In the genomic region with DNA sequence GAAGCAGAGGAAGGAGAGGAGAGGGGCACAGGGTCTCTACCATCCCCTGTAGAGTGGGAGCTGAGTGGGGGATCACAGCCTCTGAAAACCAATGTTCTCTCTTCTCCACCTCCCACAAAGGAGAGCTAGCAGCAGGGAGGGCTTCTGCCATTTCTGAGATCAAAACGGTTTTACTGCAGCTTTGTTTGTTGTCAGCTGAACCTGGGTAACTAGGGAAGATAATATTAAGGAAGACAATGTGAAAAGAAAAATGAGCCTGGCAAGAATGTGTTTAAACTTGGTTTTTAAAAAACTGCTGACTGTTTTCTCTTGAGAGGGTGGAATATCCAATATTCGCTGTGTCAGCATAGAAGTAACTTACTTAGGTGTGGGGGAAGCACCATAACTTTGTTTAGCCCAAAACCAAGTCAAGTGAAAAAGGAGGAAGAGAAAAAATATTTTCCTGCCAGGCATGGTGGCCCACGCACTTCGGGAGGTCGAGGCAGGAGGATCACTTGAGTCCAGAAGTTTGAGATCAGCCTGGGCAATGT, we compare ENCODE assay signal across 14 cellular contexts. TPM values are rescaled to one million over a fixed set of nuclear protein-coding genes. Genes with fewer than 3 reads are reported as not detected.
DNase-seq lines count a peak whose midpoint lies in the region; ATAC-seq and TF ChIP-seq lines count a peak whose summit lies in the region.
"Had no signal": no experiment of that assay in that cellular context is flagged by ENCODE, and none has a peak within 500 bp of the region (broad histone marks: within the 10 kb centered on the region; RNA-seq: fewer than 3 reads in every experiment).

No MANE protein-coding gene starts in this region.

- no peak overlapping the region for H3K4me3 Mint-ChIP-seq in activated CD4-positive, alpha-beta T cell treated with anti-CD3 and anti-CD28 coated beads for 36 hours
- no peak overlapping the region for H3K4me3 Mint-ChIP-seq in endodermal cell
- H3K4me3 Mint-ChIP-seq in stimulated activated memory B cell treated with anti-CD40 and anti-IgM and Interleukin-4, amounts not matched to agents 10 μg/mL and 1 μg/mL and 100 μg/mL, for 72 hours, result peak overlapping the region; percentile 1

- peaks cover 11% of the 10 kb centered on the region for H3K36me3 Mint-ChIP-seq in activated CD4-positive, alpha-beta T cell treated with anti-CD3 and anti-CD28 coated beads for 36 hours (ENCODE audit: low read depth)
- no peaks in the 10 kb centered on the region for H3K36me3 Mint-ChIP-seq in endodermal cell (ENCODE audit: low read depth)
- H3K36me3 Mint-ChIP-seq in stimulated activated memory B cell treated with anti-CD40 and anti-IgM and Interleukin-4, amounts not matched to agents 10 μg/mL and 1 μg/mL and 100 μg/mL, for 72 hours, result no peaks in the 10 kb centered on the region

- no peak for ATAC-seq in activated CD4-positive, alpha-beta T cell treated with anti-CD3 and anti-CD28 coated beads for 36 hours
- ATAC-seq in stimulated activated memory B cell treated with anti-CD40 and anti-IgM and Interleukin-4, amounts not matched to agents 10 μg/mL and 1 μg/mL and 100 μg/mL, for 72 hours, result no peak
- ATAC-seq in HG03457 (IDR thresholded peaks at IDR 0.05; ENCODE audit: unreplicated experiment) (no peak), HG03442 (IDR thresholded peaks at IDR 0.05; ENCODE audit: unreplicated experiment) (no peak)
- ATAC-seq: foreskin keratinocyte had no signal

- H3K4me3 ChIP-seq in endodermal cell (ENCODE audit: low read length), result no peak overlapping the region
- H3K4me3 ChIP-seq: right atrium auricular region had no signal

- H3K9ac ChIP-seq in endodermal cell (ENCODE audit: extremely low read depth, low read length, poor library complexity, severe bottlenecking), result no peak overlapping the region

- CTCF ChIA-PET in activated CD4-positive, alpha-beta T cell treated with anti-CD3 and anti-CD28 coated beads for 36 hours (lab: Charles Lee), result interaction anchor here (0.7 to 2.2 kb wide), 8 partner anchors 14 to 131 kb away, joined by 3 to 21 read pairs (median 4); no protein-coding TSS in a partner anchor
- CTCF ChIA-PET in RWPE1 (lab: Yijun Ruan, JAX), result interaction anchor here (1.0 kb wide), 1 partner anchor 23 kb away, joined by 3 read pairs; no protein-coding TSS in a partner anchor

- H3K4me1 Mint-ChIP-seq in activated CD4-positive, alpha-beta T cell treated with anti-CD3 and anti-CD28 coated beads for 36 hours, result peaks cover 72% of the 10 kb centered on the region
- peaks cover 5% of the 10 kb centered on the region for H3K4me1 Mint-ChIP-seq in endodermal cell
- peaks cover 20% of the 10 kb centered on the region for H3K4me1 Mint-ChIP-seq in stimulated activated memory B cell treated with anti-CD40 and anti-IgM and Interleukin-4, amounts not matched to agents 10 μg/mL and 1 μg/mL and 100 μg/mL, for 72 hours

- H3K27ac ChIP-seq in RWPE1 (0 out of 2 replicates have a peak overlapping the region, but pooled peaks have one; percentile 4), endodermal cell (ENCODE audit: low read depth, low read length) (no peak overlapping the region)
- H3K27ac ChIP-seq: foreskin keratinocyte, right atrium auricular region had no signal

- DNase-seq in activated CD4-positive, alpha-beta T cell treated with anti-CD3 and anti-CD28 coated beads for 36 hours, result no peak
- DNase-seq in activated CD4-positive, alpha-beta T cell treated with anti-CD3 and anti-CD28 coated beads, Interleukin-2, amount 50 U/mL, for 1 hour, result no peak
- no peak for DNase-seq in RWPE1 (ENCODE audit: low spot score)
- peak; percentile 38 for DNase-seq in endodermal cell
- no peak for DNase-seq in NOMO-1 treated with DMSO at 0.1 percent for 48 hours (lab: John Stamatoyannopoulos, UW; ENCODE audit: unreplicated experiment)
- DNase-seq: foreskin keratinocyte, NCI-H187 treated with DMSO at 0.1 percent for 48 hours, NCI-H748 treated with DMSO at 0.1 percent for 48 hours had no signal

- intact Hi-C loops in activated CD4-positive, alpha-beta T cell treated with anti-CD3 and anti-CD28 coated beads for 36 hours (cut with DNase I, micrococcal nuclease), result no loop called here

- WGBS in endodermal cell (ENCODE audit: insufficient coverage in 1 of 2, insufficient read length in 1 of 2), 2 experiments, result 43 to 87% methylated on average over 2 to 5 of the region's 5 CpGs

- TF ChIP-seq CTCF in RWPE1 (conservative IDR thresholded peaks at IDR 0.05; ENCODE audit: low read depth), result no peak
- no peak for TF ChIP-seq CTCF in endodermal cell (conservative IDR thresholded peaks at IDR 0.05)

- H3K9me3 ChIP-seq in endodermal cell (ENCODE audit: control insufficient read depth, low read length), result no peaks in the 10 kb centered on the region
- H3K9me3 ChIP-seq: right atrium auricular region had no signal

- H3K36me3 ChIP-seq in endodermal cell (ENCODE audit: control insufficient read depth, insufficient read depth, low read length), result no peaks in the 10 kb centered on the region

- POLR2A ChIA-PET in activated CD4-positive, alpha-beta T cell treated with anti-CD3 and anti-CD28 coated beads for 36 hours (lab: Charles Lee), result no interaction called here
- POLR2A ChIA-PET in RWPE1 (lab: Yijun Ruan, JAX; ENCODE audit: low non-redundant PET), result no interaction called here

- no peaks in the 10 kb centered on the region for H3K27me3 ChIP-seq in endodermal cell (ENCODE audit: control insufficient read depth, insufficient read depth, low read length, poor library complexity, severe bottlenecking)
- H3K27me3 ChIP-seq: foreskin keratinocyte, right atrium auricular region had no signal

- H3K9me3 Mint-ChIP-seq in activated CD4-positive, alpha-beta T cell treated with anti-CD3 and anti-CD28 coated beads for 36 hours (ENCODE audit: low read depth), result no peaks in the 10 kb centered on the region
- H3K9me3 Mint-ChIP-seq in endodermal cell, result no peaks in the 10 kb centered on the region
- no peaks in the 10 kb centered on the region for H3K9me3 Mint-ChIP-seq in stimulated activated memory B cell treated with anti-CD40 and anti-IgM and Interleukin-4, amounts not matched to agents 10 μg/mL and 1 μg/mL and 100 μg/mL, for 72 hours
- H3K9me3 Mint-ChIP-seq: IgD-negative memory B cell had no signal

- H3K27me3 Mint-ChIP-seq in activated CD4-positive, alpha-beta T cell treated with anti-CD3 and anti-CD28 coated beads for 36 hours, result no peaks in the 10 kb centered on the region
- H3K27me3 Mint-ChIP-seq in endodermal cell (ENCODE audit: insufficient read depth), result no peaks in the 10 kb centered on the region
- no peaks in the 10 kb centered on the region for H3K27me3 Mint-ChIP-seq in stimulated activated memory B cell treated with anti-CD40 and anti-IgM and Interleukin-4, amounts not matched to agents 10 μg/mL and 1 μg/mL and 100 μg/mL, for 72 hours
- H3K27me3 Mint-ChIP-seq: IgD-negative memory B cell had no signal

- peaks cover 3% of the 10 kb centered on the region for H3K4me1 ChIP-seq in endodermal cell (ENCODE audit: control insufficient read depth, insufficient read depth, low read length)

- H3K27ac Mint-ChIP-seq in activated CD4-positive, alpha-beta T cell treated with anti-CD3 and anti-CD28 coated beads for 36 hours, result peak overlapping the region; percentile 35
- H3K27ac Mint-ChIP-seq in endodermal cell, result no peak overlapping the region
- H3K27ac Mint-ChIP-seq in stimulated activated memory B cell treated with anti-CD40 and anti-IgM and Interleukin-4, amounts not matched to agents 10 μg/mL and 1 μg/mL and 100 μg/mL, for 72 hours, result peak overlapping the region; percentile 53
- H3K27ac Mint-ChIP-seq: IgD-negative memory B cell had no signal

RNA-seq across cellular contexts. Expression of a gene that starts 35.8 kb away (rescaled TPM):
- total RNA-seq in activated CD4-positive, alpha-beta T cell treated with anti-CD3 and anti-CD28 coated beads for 36 hours, result not detected
- total RNA-seq in endodermal cell, result not detected
- polyA plus RNA-seq in endodermal cell (2013, experiment 1 of 2), result not detected
- not detected for polyA plus RNA-seq in endodermal cell (2013, experiment 2 of 2)
- total RNA-seq: activated CD8-positive, alpha-beta memory T cell treated with anti-CD3 and anti-CD28 coated beads for 36 hours; foreskin keratinocyte had no signal
- polyA plus RNA-seq: foreskin keratinocyte, IgD-negative memory B cell had no signal

RNA-seq across cellular contexts. Expression of a gene that starts 36.0 kb away (rescaled TPM):
- total RNA-seq in activated CD4-positive, alpha-beta T cell treated with anti-CD3 and anti-CD28 coated beads for 36 hours, result under 1 TPM in 1 of 2 experiments, not detected in 1; 0.04 TPM
- under 1 TPM; 0.24 to 0.35 TPM for total RNA-seq in endodermal cell
- 0.14 TPM for polyA plus RNA-seq in endodermal cell (2013, experiment 1 of 2)
- polyA plus RNA-seq in endodermal cell (2013, experiment 2 of 2), result 0.17 TPM
- total RNA-seq: activated CD8-positive, alpha-beta memory T cell treated with anti-CD3 and anti-CD28 coated beads for 36 hours; foreskin keratinocyte had no signal
- polyA plus RNA-seq: foreskin keratinocyte, IgD-negative memory B cell had no signal
